In the genomic region with DNA sequence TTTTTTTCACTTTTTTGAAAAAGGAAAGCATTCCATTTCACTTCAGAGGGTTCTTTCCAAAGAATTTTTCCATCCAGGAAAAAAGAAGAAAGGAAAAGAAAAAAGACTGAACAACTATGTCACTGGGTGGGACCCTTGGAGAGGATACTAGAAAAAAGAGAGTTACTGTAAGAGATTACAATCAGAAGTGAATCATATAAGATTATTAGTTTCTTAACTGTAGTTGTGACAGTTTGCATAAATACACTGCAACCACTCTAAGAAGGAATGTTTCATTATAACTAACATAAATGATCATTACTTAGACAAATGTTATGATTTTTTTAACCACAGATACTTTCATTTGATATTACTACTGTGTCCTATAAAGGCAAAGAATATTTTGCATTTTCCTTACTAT, we compare ENCODE assay signal across 1 cellular context.
A peak's percentile ranks its signal among the peaks of the same experiment; 100 is the strongest.
TF ChIP-seq lines count a peak whose summit lies in the region.

No MANE protein-coding gene starts in this region.

TF ChIP-seq in SK-N-SH treated with all-trans-retinoic acid at 6 μM for 48 hours, 23 proteins besides CTCF, POLR2A, EP300 and RAD21 (continued from another document):
- TF ChIP-seq, protein P1, sequence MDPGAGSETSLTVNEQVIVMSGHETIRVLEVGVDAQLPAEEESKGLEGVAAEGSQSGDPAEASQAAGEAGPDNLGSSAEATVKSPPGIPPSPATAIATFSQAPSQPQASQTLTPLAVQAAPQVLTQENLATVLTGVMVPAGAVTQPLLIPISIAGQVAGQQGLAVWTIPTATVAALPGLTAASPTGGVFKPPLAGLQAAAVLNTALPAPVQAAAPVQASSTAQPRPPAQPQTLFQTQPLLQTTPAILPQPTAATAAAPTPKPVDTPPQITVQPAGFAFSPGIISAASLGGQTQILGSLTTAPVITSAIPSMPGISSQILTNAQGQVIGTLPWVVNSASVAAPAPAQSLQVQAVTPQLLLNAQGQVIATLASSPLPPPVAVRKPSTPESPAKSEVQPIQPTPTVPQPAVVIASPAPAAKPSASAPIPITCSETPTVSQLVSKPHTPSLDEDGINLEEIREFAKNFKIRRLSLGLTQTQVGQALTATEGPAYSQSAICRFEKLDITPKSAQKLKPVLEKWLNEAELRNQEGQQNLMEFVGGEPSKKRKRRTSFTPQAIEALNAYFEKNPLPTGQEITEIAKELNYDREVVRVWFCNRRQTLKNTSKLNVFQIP (CRISPR knock-in tag; IDR thresholded peaks at IDR 0.05; ENCODE audit: borderline replicate concordance, low read depth): no peak
- TF ChIP-seq ISL1 (CRISPR knock-in tag; IDR thresholded peaks at IDR 0.05): peak; percentile 76
